24 cellular contexts compared by ENCODE assay signal in genomic region chr13:42957881-42958280, GRCh38. TPM values are rescaled to one million over a fixed set of nuclear protein-coding genes. Genes with fewer than 3 reads are reported as not detected.
DNase-seq lines count a peak whose midpoint lies in the region; ATAC-seq and TF ChIP-seq lines count a peak whose summit lies in the region.
"Had no signal": no experiment of that assay in that cellular context is flagged by ENCODE, and none has a peak within 500 bp of the region (broad histone marks: within the 10 kb centered on the region; RNA-seq: fewer than 3 reads in every experiment).

No MANE protein-coding gene starts in this region.

- H3K4me1 Mint-ChIP-seq in T-helper 17 cell: peaks cover 10% of the 10 kb centered on the region
- H3K4me1 Mint-ChIP-seq: B cell; CD8-positive, alpha-beta memory T cell had no signal

- DNase-seq in NCI-H82 (lab: John Stamatoyannopoulos, UW) (peak; percentile 33), NCI-H82 treated with DMSO at 0.1 percent for 48 hours (lab: John Stamatoyannopoulos, UW; ENCODE audit: unreplicated experiment) (no peak), T-helper 17 cell (no peak), osteoblast (ENCODE audit: insufficient read length, low spot score, missing footprints) (peak; percentile 70)
- DNase-seq: AML-193; CD4-positive, alpha-beta T cell; CD8-positive, alpha-beta memory T cell; COR-L47; DMS 273 treated with DMSO at 0.1 percent for 48 hours; DMS153; DMS53; DMS79; DND-41; EL; GDM1 had no signal

- ATAC-seq in T-helper 17 cell (no peak), HG02970 (IDR thresholded peaks at IDR 0.05; ENCODE audit: low FRiP score, unreplicated experiment) (no peak), GM21619 (IDR thresholded peaks at IDR 0.05; ENCODE audit: unreplicated experiment) (no peak)
- ATAC-seq: A549, GM12878 had no signal

- H3K27me3 Mint-ChIP-seq in T-helper 17 cell: no peaks in the 10 kb centered on the region
- H3K27me3 Mint-ChIP-seq: B cell; CD4-positive, alpha-beta T cell; CD8-positive, alpha-beta memory T cell had no signal

- H3K4me1 ChIP-seq in osteoblast (ENCODE audit: insufficient read depth, low read length): no peaks in the 10 kb centered on the region
- H3K4me1 ChIP-seq: A549 had no signal

- no peak overlapping the region for H3K4me3 Mint-ChIP-seq in T-helper 17 cell
- H3K4me3 Mint-ChIP-seq: B cell; CD4-positive, alpha-beta T cell; CD8-positive, alpha-beta memory T cell had no signal

- peaks cover 27% of the 10 kb centered on the region for H3K36me3 Mint-ChIP-seq in T-helper 17 cell (ENCODE audit: low read depth)

- H3K4me3 ChIP-seq in osteoblast (ENCODE audit: insufficient read depth, low read length): no peak overlapping the region
- H3K4me3 ChIP-seq: A549; BLaER1 treated with 17β-estradiol and CSF1 and Interleukin-3, amounts not matched to agents 10 nM and 100 nM; GM12878 had no signal

- peaks cover 3% of the 10 kb centered on the region for H3K36me3 ChIP-seq in osteoblast (ENCODE audit: insufficient read depth, low read length)

- H3K27me3 ChIP-seq in osteoblast (ENCODE audit: insufficient read depth, low read length): no peaks in the 10 kb centered on the region
- H3K27me3 ChIP-seq: BLaER1 treated with 17β-estradiol and CSF1 and Interleukin-3, amounts not matched to agents 10 nM and 100 nM had no signal

- H3K27ac ChIP-seq in osteoblast (ENCODE audit: low read depth, low read length): no peak overlapping the region
- H3K27ac ChIP-seq: 22Rv1; A549; BLaER1 treated with 17β-estradiol and CSF1 and Interleukin-3, amounts not matched to agents 10 nM and 100 nM; C4-2B had no signal

- H2AFZ ChIP-seq in osteoblast (ENCODE audit: low read length): no peak overlapping the region

- TF ChIP-seq CTCF in osteoblast (IDR thresholded peaks at IDR 0.05; ENCODE audit: extremely low read depth, low read depth, low read length): no peak

- H3K9me3 ChIP-seq in T-helper 17 cell (ENCODE audit: control insufficient read depth, low read length, poor library complexity, severe bottlenecking) (no peaks in the 10 kb centered on the region), osteoblast (ENCODE audit: low read depth, low read length) (no peaks in the 10 kb centered on the region)
- H3K9me3 ChIP-seq: A549 had no signal

- no peaks in the 10 kb centered on the region for H4K20me1 ChIP-seq in osteoblast (ENCODE audit: insufficient read depth, low read length)
- H4K20me1 ChIP-seq: BLaER1 treated with 17β-estradiol and CSF1 and Interleukin-3, amounts not matched to agents 10 nM and 100 nM had no signal

- no peak overlapping the region for H3K4me2 ChIP-seq in osteoblast (ENCODE audit: insufficient read depth, low read length)
- H3K4me2 ChIP-seq: A549; BLaER1 treated with 17β-estradiol and CSF1 and Interleukin-3, amounts not matched to agents 10 nM and 100 nM had no signal

- H3K79me2 ChIP-seq in osteoblast (ENCODE audit: insufficient read depth, low read length): no peaks in the 10 kb centered on the region

- H3K27ac Mint-ChIP-seq in T-helper 17 cell: peak overlapping the region; percentile 21
- H3K27ac Mint-ChIP-seq: B cell; CD4-positive, alpha-beta T cell had no signal

RNA-seq across cellular contexts. Expression of gene EPSTI1, which starts 34.2 kb away (rescaled TPM):
- total RNA-seq in T-helper 17 cell: 10 to 100 TPM; 27.3 to 44.0 TPM
- total RNA-seq in osteoblast: 25.9 and 30.8 TPM in 2 replicates
- total RNA-seq: G401 had no signal

Comparison
In these comparisons a context has a peak if more than half of its experiments do, and no peak if none do; other contexts are left out.
1. DNase-seq: peak in NCI-H82 (single experiment) and osteoblast (single experiment); none in NCI-H82 treated with DMSO at 0.1 percent for 48 hours (single experiment) and T-helper 17 cell (0 of 3).